In genomic region chr11:125063429-125064043, GRCh38 we compare ENCODE assay signal across 8 cellular contexts. TPM values are rescaled to one million over a fixed set of nuclear protein-coding genes. Genes with fewer than 3 reads are reported as not detected.
A peak's percentile ranks its signal among the peaks of the same experiment; 100 is the strongest.
DNase-seq lines count a peak whose midpoint lies in the region; ATAC-seq lines count a peak whose summit lies in the region.

No MANE protein-coding gene starts in this region.

- H3K4me1 Mint-ChIP-seq in activated CD8-positive, alpha-beta memory T cell treated with anti-CD3 and anti-CD28 coated beads, Interleukin-2, amount 10 ng/mL, durations not matched to agents 7 days and 5 days = peaks cover 9% of the 10 kb centered on the region

- H3K27me3 Mint-ChIP-seq in activated CD8-positive, alpha-beta memory T cell treated with anti-CD3 and anti-CD28 coated beads, Interleukin-2, amount 10 ng/mL, durations not matched to agents 7 days and 5 days = peaks cover 50% of the 10 kb centered on the region

- H3K27ac Mint-ChIP-seq in activated CD8-positive, alpha-beta memory T cell treated with anti-CD3 and anti-CD28 coated beads, Interleukin-2, amount 10 ng/mL, durations not matched to agents 7 days and 5 days = no peak overlapping the region

- CTCF ChIA-PET in activated CD8-positive, alpha-beta memory T cell treated with anti-CD3 and anti-CD28 coated beads, Interleukin-2, amount 10 ng/mL, durations not matched to agents 7 days and 5 days (lab: Charles Lee) = interaction anchor here (0.8 to 1.0 kb wide), 2 partner anchors 61 to 79 kb away, joined by 3 to 5 read pairs; no protein-coding TSS in a partner anchor

- intact Hi-C loops in left ventricle myocardium superior (cut with micrococcal nuclease) = no loop called here
- intact Hi-C loops in sciatic nerve (cut with DNase I) = no loop called here

- ATAC-seq in HG02938 (IDR thresholded peaks at IDR 0.05; ENCODE audit: unreplicated experiment) (peak; percentile 23), left ventricle myocardium superior (peak; percentile 9), sciatic nerve (peak; percentile 10), GM18520 (IDR thresholded peaks at IDR 0.05; ENCODE audit: unreplicated experiment) (no peak)
- no peak for ATAC-seq in activated CD8-positive, alpha-beta memory T cell treated with anti-CD3 and anti-CD28 coated beads, Interleukin-2, amount 10 ng/mL, durations not matched to agents 7 days and 5 days

- no peaks in the 10 kb centered on the region for H3K36me3 Mint-ChIP-seq in activated CD8-positive, alpha-beta memory T cell treated with anti-CD3 and anti-CD28 coated beads, Interleukin-2, amount 10 ng/mL, durations not matched to agents 7 days and 5 days

- H3K9me3 Mint-ChIP-seq in activated CD8-positive, alpha-beta memory T cell treated with anti-CD3 and anti-CD28 coated beads, Interleukin-2, amount 10 ng/mL, durations not matched to agents 7 days and 5 days (ENCODE audit: low read depth) = no peaks in the 10 kb centered on the region

- peak; percentile 61 for DNase-seq in activated CD8-positive, alpha-beta memory T cell treated with anti-CD3 and anti-CD28 coated beads for 24 hours
- no peak for DNase-seq in activated CD8-positive, alpha-beta memory T cell treated with anti-CD3 and anti-CD28 coated beads, Interleukin-2, amount 50 U/mL, for 4 hours
- no peak for DNase-seq in activated CD8-positive, alpha-beta memory T cell treated with anti-CD3 and anti-CD28 coated beads, Interleukin-2, amount 10 ng/mL, durations not matched to agents 7 days and 5 days
- DNase-seq in left ventricle myocardium superior = no peak
- DNase-seq in sciatic nerve (ENCODE audit: low spot score) = no peak
- DNase-seq in cerebellum (ENCODE audit: low spot score) = no peak

- peak overlapping the region; percentile 81 for H3K4me3 Mint-ChIP-seq in activated CD8-positive, alpha-beta memory T cell treated with anti-CD3 and anti-CD28 coated beads, Interleukin-2, amount 10 ng/mL, durations not matched to agents 7 days and 5 days

RNA-seq across cellular contexts. Expression of gene SLC37A2, which starts 0.4 kb away (rescaled TPM):
- 1 to 10 TPM in 1 of 2 experiments, under 1 TPM in 1; 0.91 to 1.1 TPM for total RNA-seq in activated CD8-positive, alpha-beta memory T cell treated with anti-CD3 and anti-CD28 coated beads, Interleukin-2, amount 10 ng/mL, durations not matched to agents 7 days and 5 days
- total RNA-seq in left ventricle myocardium superior (3.5 TPM), sciatic nerve (12.7 TPM), cerebellum (1.8 TPM)

RNA-seq across cellular contexts. Expression of gene TMEM218, which starts 47.9 kb away (rescaled TPM):
- 10 to 100 TPM; 14.1 to 16.1 TPM for total RNA-seq in activated CD8-positive, alpha-beta memory T cell treated with anti-CD3 and anti-CD28 coated beads, Interleukin-2, amount 10 ng/mL, durations not matched to agents 7 days and 5 days
- total RNA-seq in left ventricle myocardium superior (7.9 TPM), sciatic nerve (15.2 TPM), cerebellum (22.0 TPM)

Comparison
In these comparisons a context has a peak if more than half of its experiments do, and no peak if none do; other contexts are left out.
1. ATAC-seq: peak in HG02938 (single experiment), left ventricle myocardium superior (single experiment) and sciatic nerve (single experiment); none in activated CD8-positive, alpha-beta memory T cell treated with anti-CD3 and anti-CD28 coated beads, Interleukin-2, amount 10 ng/mL, durations not matched to agents 7 days and 5 days (single experiment) and GM18520 (single experiment).